ENCODE assay signal across 21 cellular contexts in genomic region chr3:190522621-190523222, GRCh38. TPM values are rescaled to one million over a fixed set of nuclear protein-coding genes. Genes with fewer than 3 reads are reported as not detected.
DNase-seq lines count a peak whose midpoint lies in the region; ATAC-seq, FAIRE-seq and TF ChIP-seq lines count a peak whose summit lies in the region.
"Had no signal": no experiment of that assay in that cellular context is flagged by ENCODE, and none has a peak within 500 bp of the region (broad histone marks: within the 10 kb centered on the region; RNA-seq: fewer than 3 reads in every experiment).

No MANE protein-coding gene starts in this region.

- H4K20me1 ChIP-seq in keratinocyte (ENCODE audit: control insufficient read depth, extremely low read depth, insufficient read depth, low read length), result no peaks in the 10 kb centered on the region

- TF ChIP-seq POLR2A in H54 (IDR thresholded peaks at IDR 0.05; ENCODE audit: low read depth, low read length), result no peak
- no peak for TF ChIP-seq POLR2A in breast epithelium (IDR thresholded peaks at IDR 0.05)

- no peak for ATAC-seq in GM18858 (IDR thresholded peaks at IDR 0.05; ENCODE audit: unreplicated experiment)
- ATAC-seq: HCT116 had no signal

- TF ChIP-seq CTCF in AG10803 (conservative IDR thresholded peaks at IDR 0.05; ENCODE audit: low read length), result no peak
- no peak for TF ChIP-seq CTCF in keratinocyte (optimal IDR thresholded peaks at IDR 0.05 in 1 of 3, IDR thresholded peaks at IDR 0.05 in 1 of 3, conservative IDR thresholded peaks at IDR 0.05 in 1 of 3; ENCODE audit: extremely low read depth in 1 of 3, insufficient read depth in 2 of 3, low read length in 3 of 3)
- no peak for TF ChIP-seq CTCF in breast epithelium (IDR thresholded peaks at IDR 0.05)

- peaks cover 35% of the 10 kb centered on the region for H3K36me3 ChIP-seq in SK-N-MC (ENCODE audit: insufficient read depth, low read length)
- peaks cover 5 to 23% of the 10 kb centered on the region in 2 experiments for H3K36me3 ChIP-seq in keratinocyte (ENCODE audit: control insufficient read depth in 2 of 2, extremely low read depth in 1 of 2, insufficient read depth in 2 of 2, low read length in 2 of 2)
- no peaks in the 10 kb centered on the region for H3K36me3 ChIP-seq in breast epithelium
- H3K36me3 ChIP-seq: BE2C had no signal

- H3K9ac ChIP-seq in SK-N-MC (ENCODE audit: insufficient read length) (no peak overlapping the region), keratinocyte (ENCODE audit: control insufficient read depth, extremely low read depth, insufficient read depth, low read length) (no peak overlapping the region)

- dilution Hi-C loops in keratinocyte (cut with MboI; ENCODE audit: extremely low pct_ligation_motif_present, low sequenced_read_pairs), result no loop called here

- FAIRE-seq in H54 (lab: Jason Lieb, UNC) (peak; percentile 45), keratinocyte (lab: Jason Lieb, UNC) (peak; percentile 26)
- FAIRE-seq: D721Med, G401.6, GM12891, GM19239 had no signal

- no peak overlapping the region for H3K4me2 ChIP-seq in keratinocyte (ENCODE audit: control insufficient read depth, extremely low read depth, insufficient read depth, low read depth, low read length)

- peaks cover 99% of the 10 kb centered on the region for H3K79me2 ChIP-seq in keratinocyte (ENCODE audit: control insufficient read depth, insufficient read depth, low read length)

- H2AFZ ChIP-seq in keratinocyte (ENCODE audit: control insufficient read depth, low read length), result no peak overlapping the region

- H3K9me1 ChIP-seq in keratinocyte (ENCODE audit: control insufficient read depth, extremely low read depth, insufficient read depth, low read length), result no peaks in the 10 kb centered on the region

- DNase-seq in AG10803 (ENCODE audit: low read depth) (peak; percentile 8), H54 (ENCODE audit: insufficient read length, low spot score) (no peak), SK-N-MC (ENCODE audit: low read depth, low spot score) (no peak), keratinocyte (ENCODE audit: low read depth, low spot score) (no peak), NCI-H187 treated with DMSO at 0.1 percent for 48 hours (lab: John Stamatoyannopoulos, UW) (no peak), breast epithelium (ENCODE audit: low spot score in 2 of 2) (no peak)
- DNase-seq: 8988T; ACHN; BE2C; CD4-positive, alpha-beta memory T cell; DMS153; DMS79 treated with DMSO at 0.1 percent for 48 hours; EL; KBM-7 had no signal

- H3K27ac ChIP-seq in SK-N-MC, result peak overlapping the region; percentile 93
- no peak overlapping the region for H3K27ac ChIP-seq in keratinocyte (ENCODE audit: control insufficient read depth, insufficient read depth, low read length)
- H3K27ac ChIP-seq in breast epithelium, result no peak overlapping the region
- H3K27ac ChIP-seq: C4-2B had no signal

- H3K27me3 ChIP-seq in keratinocyte (ENCODE audit: control insufficient read depth, extremely low read depth, insufficient read depth, low read length) (no peaks in the 10 kb centered on the region), breast epithelium (no peaks in the 10 kb centered on the region)
- H3K27me3 ChIP-seq: BE2C had no signal

- H3K4me3 ChIP-seq in AG10803 (ENCODE audit: low read length) (no peak overlapping the region), SK-N-MC (peak overlapping the region; percentile 32), keratinocyte (ENCODE audit: control insufficient read depth in 2 of 3, extremely low read depth in 1 of 3, insufficient read depth in 2 of 3, low read depth in 1 of 3, low read length in 3 of 3) (no peak overlapping the region), breast epithelium (no peak overlapping the region)

- H3K9me3 ChIP-seq in SK-N-MC (ENCODE audit: low read depth, low read length) (no peaks in the 10 kb centered on the region), keratinocyte (ENCODE audit: control insufficient read depth, low read depth, low read length) (no peaks in the 10 kb centered on the region), breast epithelium (no peaks in the 10 kb centered on the region)
- H3K9me3 ChIP-seq: BE2C had no signal

- intact Hi-C loops in breast epithelium (cut with DNase I; ENCODE audit: low total_unique reads), result no loop called here

- peaks cover 39% of the 10 kb centered on the region for H3K4me1 ChIP-seq in keratinocyte (ENCODE audit: control insufficient read depth, extremely low read depth, insufficient read depth, low read length)
- H3K4me1 ChIP-seq in breast epithelium, result no peaks in the 10 kb centered on the region
- H3K4me1 ChIP-seq: BE2C had no signal

RNA-seq across cellular contexts. Expression of gene IL1RAP, which starts 8.8 kb away (rescaled TPM):
- 62.8 to 93.5 TPM (median 69.7 TPM) in 3 replicates for polyA plus RNA-seq in keratinocyte
- 41.0 TPM for polyA plus RNA-seq in keratinocyte (2011; ENCODE audit: low read depth)
- 29.2 and 45.2 TPM in 2 replicates for polyA plus RNA-seq in keratinocyte (2011; cell fraction: cytosol; rRNA removed)
- polyA plus RNA-seq in keratinocyte (2011; cell fraction: nucleus; rRNA removed), result 111 and 114 TPM in 2 replicates
- polyA plus RNA-seq in keratinocyte (2012; ENCODE audit: low replicate concordance), result 16.2 and 32.7 TPM in 2 replicates
- 124 to 216 TPM (median 189 TPM) in 3 replicates for polyA minus RNA-seq in keratinocyte
- 29.4 TPM for polyA minus RNA-seq in keratinocyte (2011; cell fraction: cytosol; rRNA and poly(A)+ RNA removed)
- polyA minus RNA-seq in keratinocyte (2011; cell fraction: nucleus; rRNA and poly(A)+ RNA removed), result 82.6 and 226 TPM in 2 replicates
- 10 to 100 TPM; 11.8 to 15.4 (median 13.1) TPM for total RNA-seq in breast epithelium
